Comparison of ENCODE assay signal across 25 cellular contexts in the genomic region with DNA sequence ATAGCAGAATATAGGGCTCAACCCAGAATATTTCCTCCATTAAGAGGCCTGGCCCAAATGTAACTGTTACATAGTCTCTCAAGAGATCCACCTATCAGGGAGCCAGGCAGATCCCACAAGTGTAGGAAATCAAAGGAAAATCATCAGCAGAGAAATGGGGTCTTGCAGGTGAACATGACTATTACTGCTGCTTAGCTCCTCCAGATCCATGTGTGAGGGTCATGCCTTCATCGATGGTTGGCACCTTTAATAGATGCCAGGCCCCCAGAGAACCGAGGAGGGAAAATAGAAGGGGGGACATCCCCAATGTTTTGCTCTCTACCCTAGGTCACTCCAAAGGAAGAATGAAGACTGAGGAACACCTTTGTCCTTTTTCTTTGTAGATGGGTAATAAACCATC.
"Had no signal": no experiment of that assay in that cellular context is flagged by ENCODE, and none has a peak within 500 bp of the region (broad histone marks: within the 10 kb centered on the region; RNA-seq: fewer than 3 reads in every experiment).

No MANE protein-coding gene starts in this region.

- H3K79me2 ChIP-seq: parathyroid adenoma had no signal

- H3K27me3 ChIP-seq: adrenal gland, gastrocnemius medialis, heart left ventricle, suprapubic skin, tibial nerve had no signal

- FAIRE-seq: endometrium, keratinocyte had no signal

- H3K4me1 ChIP-seq: adrenal gland, gastrocnemius medialis, heart left ventricle, parathyroid adenoma, suprapubic skin, tibial nerve had no signal

- H3K27ac ChIP-seq: adrenal gland, gastrocnemius medialis, heart left ventricle, parathyroid adenoma, suprapubic skin, tibial nerve had no signal

- H3K36me3 Mint-ChIP-seq: activated naive CD8-positive, alpha-beta T cell had no signal

- H3K9ac ChIP-seq: parathyroid adenoma had no signal

- ATAC-seq: activated T-cell treated with anti-CD3 and anti-CD28 coated beads, Interleukin-2, amount 50 U/mL, for 4 hours; gastrocnemius medialis; heart left ventricle; left colon; right cardiac atrium had no signal

- H3K36me3 ChIP-seq: adrenal gland, gastrocnemius medialis, heart left ventricle, suprapubic skin, tibial nerve had no signal

- H3K27me3 Mint-ChIP-seq: activated naive CD8-positive, alpha-beta T cell; stimulated activated naive CD8-positive, alpha-beta T cell treated with anti-CD3 and anti-CD28 coated beads, Interleukin-15, Interleukin-2, amounts not matched to agents 100 ng/mL and 50 ng/mL, for 24 hours had no signal

- H3K27ac Mint-ChIP-seq: activated naive CD8-positive, alpha-beta T cell; activated T-helper 2 cell treated with anti-CD3 and anti-CD28 coated beads, Interferon-gamma antibody, Interleukin-2, Interleukin-4, amounts not matched to agents 10 μg/mL and 5 μg/mL and 100 μg/mL, durations not matched to agents 14 hours and 24 hours and 36 hours; nephron progenitor cell; stimulated activated naive CD8-positive, alpha-beta T cell treated with anti-CD3 and anti-CD28 coated beads, Interleukin-15, Interleukin-2, amounts not matched to agents 100 ng/mL and 50 ng/mL, for 24 hours; WTC11 had no signal

- DNase-seq: activated CD4-positive, alpha-beta T cell treated with anti-CD3 and anti-CD28 coated beads, Interleukin-2, amount 50 U/mL, for 4 hours; activated CD8-positive, alpha-beta memory T cell treated with anti-CD3 and anti-CD28 coated beads, Interleukin-2, amount 50 U/mL, for 48 hours; activated naive CD4-positive, alpha-beta T cell; activated T-cell treated with anti-CD3 and anti-CD28 coated beads, Interleukin-2, amount 50 U/mL, for 4 hours; cerebellar nuclear complex; cortex of kidney; gastrocnemius medialis; left colon; mesenchymal stem cell; nephron progenitor cell; right cardiac atrium; stimulated activated CD4-positive, alpha-beta T cell treated with anti-CD3 and anti-CD28 coated beads, Interleukin-12 subunit alpha, Interleukin-12 subunit beta, amount 100 ng/mL, for 4 hours; stimulated activated CD4-positive, alpha-beta T cell treated with anti-CD3 and anti-CD28 coated beads, Interleukin-4, amount 100 ng/mL, for 4 hours; T-helper 9 cell had no signal

- H3K4me1 Mint-ChIP-seq: nephron progenitor cell, WTC11 had no signal

- H2AFZ ChIP-seq: parathyroid adenoma had no signal

- H3K4me3 ChIP-seq: adrenal gland, gastrocnemius medialis, heart left ventricle, suprapubic skin, tibial nerve had no signal

- H3K4me3 Mint-ChIP-seq: activated naive CD8-positive, alpha-beta T cell; activated T-cell treated with anti-CD3 and anti-CD28 coated beads, Interleukin-2, amount 50 U/mL, for 4 hours; nephron progenitor cell; stimulated activated naive CD8-positive, alpha-beta T cell treated with anti-CD3 and anti-CD28 coated beads, Interleukin-15, Interleukin-2, amounts not matched to agents 100 ng/mL and 50 ng/mL, for 24 hours; WTC11 had no signal
